Comparison of ENCODE assay signal across 9 cellular contexts in genomic region chr10:132654121-132654571, GRCh38.
A peak's percentile ranks its signal among the peaks of the same experiment; 100 is the strongest.
DNase-seq lines count a peak whose midpoint lies in the region; ATAC-seq and TF ChIP-seq lines count a peak whose summit lies in the region.
"Had no signal": no experiment of that assay in that cellular context is flagged by ENCODE, and none has a peak within 500 bp of the region (broad histone marks: within the 10 kb centered on the region; RNA-seq: fewer than 3 reads in every experiment).

No MANE protein-coding gene starts in this region.

- no peak overlapping the region for H3K4me3 ChIP-seq in left lung
- H3K4me3 ChIP-seq: K562 had no signal

- H3K9me3 ChIP-seq in left lung: no peaks in the 10 kb centered on the region

- TF ChIP-seq POLR2A in erythroblast (IDR thresholded peaks at IDR 0.05; ENCODE audit: low read length): no peak

- intact Hi-C loops in left lung (cut with DNase I): no loop called here

- peak; percentile 6 for ATAC-seq in left lung
- no peak for ATAC-seq in stimulated activated naive CD8-positive, alpha-beta T cell treated with anti-CD3 and anti-CD28 coated beads, Interleukin-15, Interleukin-2, amounts not matched to agents 100 U/mL and 50 U/mL, for 24 hours

- peaks cover 0 to 55% of the 10 kb centered on the region in 2 donors for H3K36me3 ChIP-seq in left lung

- DNase-seq in caudate nucleus (lab: John Stamatoyannopoulos, UW) (no peak), left lung (peak in 1 of 2 donors; percentile 76), substantia nigra (lab: John Stamatoyannopoulos, UW) (peak in 1 of 49 donors; percentile 27), erythroblast (lab: John Stamatoyannopoulos, UW) (no peak)
- no peak for DNase-seq in stimulated activated naive CD8-positive, alpha-beta T cell treated with anti-CD3 and anti-CD28 coated beads, Interleukin-15, Interleukin-2, amounts not matched to agents 100 U/mL and 50 U/mL, for 24 hours
- DNase-seq in activated T-cell treated with anti-CD3 and anti-CD28 coated beads, Interleukin-2, amount 50 U/mL, for 1 hour: no peak
- DNase-seq: DMS 273 treated with DMSO at 0.1 percent for 48 hours had no signal

- peak overlapping the region; percentile 41 for H3K27ac ChIP-seq in caudate nucleus (ENCODE audit: low read depth, low read length)
- H3K27ac ChIP-seq in left lung: no peak overlapping the region
- H3K27ac ChIP-seq in substantia nigra (ENCODE audit: low read depth, low read length, poor library complexity, severe bottlenecking): peak overlapping the region; percentile 65

- no peak for TF ChIP-seq CTCF in left lung (IDR thresholded peaks at IDR 0.05)

- no peaks in the 10 kb centered on the region for H3K4me1 ChIP-seq in left lung

- no peak for TF ChIP-seq EP300 in Ishikawa (IDR thresholded peaks at IDR 0.05; ENCODE audit: borderline replicate concordance)

- H3K27me3 ChIP-seq in left lung: no peaks in the 10 kb centered on the region

- TF ChIP-seq RAD21 in Ishikawa (IDR thresholded peaks at IDR 0.05; ENCODE audit: low read depth): no peak

TF ChIP-seq in Ishikawa, 13 proteins besides CTCF, POLR2A, EP300 and RAD21:
- TF ChIP-seq TAF1 (IDR thresholded peaks at IDR 0.05; ENCODE audit: low read depth) (0 out of 2 replicates have a peak, but pooled peaks have one; percentile 6), MAX (IDR thresholded peaks at IDR 0.05) (no peak)

Comparison
In these comparisons a context has a peak if more than half of its experiments do, and no peak if none do; other contexts are left out.
1. H3K27ac ChIP-seq: peak in caudate nucleus (single experiment) and substantia nigra (single experiment); none in left lung (0 of 2).